In genomic region chr11:33384251-33384650, GRCh38 we compare ENCODE assay signal across 3 cellular contexts.
TF ChIP-seq lines count a peak whose summit lies in the region.

No MANE protein-coding gene starts in this region.

TF ChIP-seq in GM12891, 5 proteins besides CTCF, POLR2A, EP300 and RAD21:
- TF ChIP-seq POLR2AphosphoS5 (IDR thresholded peaks at IDR 0.05; ENCODE audit: low read depth, low read length) (no peak), SPI1 (IDR thresholded peaks at IDR 0.05; ENCODE audit: low read depth, low read length) (no peak), POU2F2 (IDR thresholded peaks at IDR 0.05; ENCODE audit: low read depth, low read length) (no peak), TAF1 (IDR thresholded peaks at IDR 0.05; ENCODE audit: low read depth, low read length) (no peak), PAX5 (IDR thresholded peaks at IDR 0.05; ENCODE audit: insufficient read depth, low read length, severe bottlenecking) (no peak)

TF ChIP-seq in GM12878, 131 proteins besides CTCF, POLR2A, EP300 and RAD21:
- no peak for TF ChIP-seq E2F4 (IDR thresholded peaks at IDR 0.05; ENCODE audit: low read depth, low read length)
- TF ChIP-seq CUX1 (IDR thresholded peaks at IDR 0.05; ENCODE audit: insufficient replicate concordance, low read depth, low read length): peak; percentile 10

TF ChIP-seq in SK-N-SH, 30 proteins besides CTCF, POLR2A, EP300 and RAD21:
- TF ChIP-seq FOXM1 (IDR thresholded peaks at IDR 0.05; ENCODE audit: low read depth) (no peak), FOSL2 (IDR thresholded peaks at IDR 0.05; ENCODE audit: borderline replicate concordance, low read depth) (no peak), ELF1 (IDR thresholded peaks at IDR 0.05) (no peak), ZBTB33 (IDR thresholded peaks at IDR 0.05; ENCODE audit: borderline replicate concordance, low read depth) (no peak)
